ENCODE assay signal across 1 cellular context in the genomic region with DNA sequence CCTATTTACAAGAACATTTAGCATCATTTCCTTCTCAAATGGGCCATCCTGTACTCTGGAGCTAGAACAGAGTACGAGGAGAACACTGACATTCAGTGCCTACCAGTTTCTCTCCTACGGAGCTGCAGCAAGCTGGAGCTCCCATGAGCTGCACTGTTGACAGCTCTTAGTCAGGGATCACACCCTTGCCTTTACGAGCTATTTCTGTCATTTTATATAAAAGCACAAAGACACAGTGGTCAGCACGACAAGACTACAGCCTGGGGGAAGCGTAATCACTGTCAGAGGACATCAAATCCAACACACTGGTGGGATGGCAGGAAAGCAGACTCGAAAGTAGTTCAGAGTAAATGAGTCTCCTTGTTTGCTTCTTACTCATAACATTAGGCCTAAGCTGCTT.
TF ChIP-seq lines count a peak whose summit lies in the region.

No MANE protein-coding gene starts in this region.

TF ChIP-seq in HepG2, 621 proteins besides CTCF, POLR2A, EP300 and RAD21:
- TF ChIP-seq HCFC1 (IDR thresholded peaks at IDR 0.05; ENCODE audit: low read depth, low read length): no peak
- TF ChIP-seq ZNF720 (CRISPR knock-in tag; IDR thresholded peaks at IDR 0.05): no peak
- TF ChIP-seq STAT5B (CRISPR knock-in tag; IDR thresholded peaks at IDR 0.05): no peak
- TF ChIP-seq ZEB1 (IDR thresholded peaks at IDR 0.05; ENCODE audit: insufficient replicate concordance, low read depth): no peak
- TF ChIP-seq ELF1 (CRISPR knock-in tag; IDR thresholded peaks at IDR 0.05): no peak
